ENCODE assay signal across 23 cellular contexts in genomic region chr18:40874233-40874632, GRCh38.
A peak's percentile ranks its signal among the peaks of the same experiment; 100 is the strongest.
DNase-seq lines count a peak whose midpoint lies in the region; ATAC-seq, FAIRE-seq and TF ChIP-seq lines count a peak whose summit lies in the region.
"Had no signal": no experiment of that assay in that cellular context is flagged by ENCODE, and none has a peak within 500 bp of the region (broad histone marks: within the 10 kb centered on the region; RNA-seq: fewer than 3 reads in every experiment).

No MANE protein-coding gene starts in this region.

- no peak overlapping the region for H3K4me3 ChIP-seq in A549
- H3K4me3 ChIP-seq in cardiac fibroblast (replicated peaks in 1 of 2; ENCODE audit: low read depth in 2 of 2, low read length in 2 of 2) = no peak overlapping the region
- H3K4me3 ChIP-seq: HAP-1 had no signal

- peak overlapping the region; percentile 14; the same call in 2 of the 3 replicates for H3K4me2 ChIP-seq in A549

- TF ChIP-seq EP300 in A549 (IDR thresholded peaks at IDR 0.05) = no peak

- DNase-seq in A549 (ENCODE audit: low read depth in 1 of 2, low spot score in 1 of 2) (no peak), HPDE6-E6E7 (ENCODE audit: extremely low spot score) (peak; percentile 5), cardiac fibroblast (ENCODE audit: low read depth in 2 of 2) (peak; percentile 77 to 79), kidney glomerular epithelial cell (lab: John Stamatoyannopoulos, UW) (peak; percentile 23), T-cell (no peak), NCI-H2227 (lab: John Stamatoyannopoulos, UW; ENCODE audit: unreplicated experiment) (no peak), nephron progenitor cell (no peak)
- no peak for DNase-seq in stimulated activated naive CD8-positive, alpha-beta T cell treated with anti-CD3 and anti-CD28 coated beads, Interleukin-15, Interleukin-2, amounts not matched to agents 100 U/mL and 50 U/mL, for 24 hours
- DNase-seq: activated CD4-positive, alpha-beta T cell treated with anti-CD3 and anti-CD28 coated beads for 48 hours; CD4-positive, CD25-positive, alpha-beta regulatory T cell; cortex of kidney; DMS53; natural killer cell; NCI-H1092 treated with DMSO at 0.1 percent for 48 hours; NCI-H2171; NCI-H69; Right ventricle myocardium superior; stimulated activated CD4-positive, alpha-beta T cell treated with anti-CD3 and anti-CD28 coated beads, Interleukin-1b, Interleukin-23, amount 100 ng/mL, for 48 hours; stimulated activated naive CD4-positive, alpha-beta T cell had no signal

- FAIRE-seq in A549 (lab: Jason Lieb, UNC) = no peak
- FAIRE-seq: frontal cortex, GM12892 had no signal

- TF ChIP-seq POLR2A in A549 (IDR thresholded peaks at IDR 0.05; ENCODE audit: low read length) = no peak

- POLR2A ChIA-PET in A549 (lab: Yijun Ruan, JAX) = no interaction called here
- POLR2A ChIA-PET in T-cell (lab: Charles Lee) = no interaction called here

- TF ChIP-seq CTCF in A549 (IDR thresholded peaks at IDR 0.05) (no peak), cardiac fibroblast (IDR thresholded peaks at IDR 0.05; ENCODE audit: low read depth, low read length) (no peak), nephron progenitor cell (IDR thresholded peaks at IDR 0.05) (no peak)

- H3K27me3 Mint-ChIP-seq in T-cell (no peaks in the 10 kb centered on the region), nephron progenitor cell (ENCODE audit: low read depth, poor library complexity) (no peaks in the 10 kb centered on the region)
- H3K27me3 Mint-ChIP-seq: CD4-positive, CD25-positive, alpha-beta regulatory T cell had no signal

- H3K27ac ChIP-seq in A549 = no peak overlapping the region; a peak in 1 of 6 replicates

- WGBS in A549 (ENCODE audit: missing lambda C conversion rate) = 36% methylated on average over 1 of the region's 1 CpG

- H3K27ac Mint-ChIP-seq in T-cell (no peak overlapping the region), nephron progenitor cell (no peak overlapping the region)
- H3K27ac Mint-ChIP-seq: activated naive CD4-positive, alpha-beta T cell treated with anti-CD3 and anti-CD28 coated beads, Interleukin-2, amount 50 U/mL, for 72 hours; CD4-positive, CD25-positive, alpha-beta regulatory T cell; natural killer cell had no signal

- no peaks in the 10 kb centered on the region for H3K4me1 Mint-ChIP-seq in T-cell
- no peaks in the 10 kb centered on the region for H3K4me1 Mint-ChIP-seq in nephron progenitor cell
- H3K4me1 Mint-ChIP-seq: CD4-positive, CD25-positive, alpha-beta regulatory T cell; natural killer cell had no signal

- no peaks in the 10 kb centered on the region for H3K9me3 ChIP-seq in A549
- H3K9me3 ChIP-seq: HAP-1 had no signal

- H3K4me3 Mint-ChIP-seq in T-cell = no peak overlapping the region
- no peak overlapping the region for H3K4me3 Mint-ChIP-seq in nephron progenitor cell
- H3K4me3 Mint-ChIP-seq: CD4-positive, CD25-positive, alpha-beta regulatory T cell; natural killer cell had no signal

- CTCF ChIA-PET in A549 (lab: Yijun Ruan, JAX) (no interaction called here), T-cell (lab: Charles Lee) (no interaction called here)

- H3K9me3 Mint-ChIP-seq in T-cell (peaks cover 6 to 20% (median 13%) of the 10 kb centered on the region in 3 donors), nephron progenitor cell (no peaks in the 10 kb centered on the region)

- ATAC-seq in A549 = no peak
- no peak for ATAC-seq in T-cell (replicated peaks in 1 of 4)
- ATAC-seq in stimulated activated naive CD8-positive, alpha-beta T cell treated with anti-CD3 and anti-CD28 coated beads, Interleukin-15, Interleukin-2, amounts not matched to agents 100 U/mL and 50 U/mL, for 24 hours = no peak
- ATAC-seq: activated naive CD4-positive, alpha-beta T cell treated with anti-CD3 and anti-CD28 coated beads, Interleukin-2, amount 50 U/mL, for 72 hours; natural killer cell had no signal

- TF ChIP-seq RAD21 in A549 (conservative IDR thresholded peaks at IDR 0.05 in 1 of 2, IDR thresholded peaks at IDR 0.05 in 1 of 2) = no peak

- no peaks in the 10 kb centered on the region for H3K36me3 Mint-ChIP-seq in T-cell
- H3K36me3 Mint-ChIP-seq in nephron progenitor cell (ENCODE audit: low read depth) = no peaks in the 10 kb centered on the region
- H3K36me3 Mint-ChIP-seq: activated naive CD4-positive, alpha-beta T cell treated with anti-CD3 and anti-CD28 coated beads, Interleukin-2, amount 50 U/mL, for 72 hours; CD4-positive, CD25-positive, alpha-beta regulatory T cell; natural killer cell had no signal

- peaks cover 10% of the 10 kb centered on the region; the same call in 2 of the 3 replicates for H3K4me1 ChIP-seq in A549

TF ChIP-seq in A549, 52 proteins besides CTCF, POLR2A, EP300 and RAD21:
- TF ChIP-seq CEBPB (IDR thresholded peaks at IDR 0.05) = peak; percentile 12 to 17; a peak in 1 of 4 replicates
- no peak for TF ChIP-seq MAZ (IDR thresholded peaks at IDR 0.05; ENCODE audit: borderline replicate concordance, low read depth, low read length)
- TF ChIP-seq TP53 (CRISPR knock-in tag; IDR thresholded peaks at IDR 0.05) = no peak
- no peak for TF ChIP-seq ATOH8 (CRISPR knock-in tag; IDR thresholded peaks at IDR 0.05; ENCODE audit: low read depth)

Comparison
In these comparisons a context has a peak if more than half of its experiments do, and no peak if none do; other contexts are left out.
1. DNase-seq: peak in HPDE6-E6E7 (single experiment), cardiac fibroblast (2 of 2) and kidney glomerular epithelial cell (single experiment); none in A549 (0 of 2), T-cell (0 of 34), NCI-H2227 (single experiment), nephron progenitor cell (single experiment) and stimulated activated naive CD8-positive, alpha-beta T cell treated with anti-CD3 and anti-CD28 coated beads, Interleukin-15, Interleukin-2, amounts not matched to agents 100 U/mL and 50 U/mL, for 24 hours (single experiment).